Comparison of ENCODE assay signal across 17 cellular contexts in the genomic region with DNA sequence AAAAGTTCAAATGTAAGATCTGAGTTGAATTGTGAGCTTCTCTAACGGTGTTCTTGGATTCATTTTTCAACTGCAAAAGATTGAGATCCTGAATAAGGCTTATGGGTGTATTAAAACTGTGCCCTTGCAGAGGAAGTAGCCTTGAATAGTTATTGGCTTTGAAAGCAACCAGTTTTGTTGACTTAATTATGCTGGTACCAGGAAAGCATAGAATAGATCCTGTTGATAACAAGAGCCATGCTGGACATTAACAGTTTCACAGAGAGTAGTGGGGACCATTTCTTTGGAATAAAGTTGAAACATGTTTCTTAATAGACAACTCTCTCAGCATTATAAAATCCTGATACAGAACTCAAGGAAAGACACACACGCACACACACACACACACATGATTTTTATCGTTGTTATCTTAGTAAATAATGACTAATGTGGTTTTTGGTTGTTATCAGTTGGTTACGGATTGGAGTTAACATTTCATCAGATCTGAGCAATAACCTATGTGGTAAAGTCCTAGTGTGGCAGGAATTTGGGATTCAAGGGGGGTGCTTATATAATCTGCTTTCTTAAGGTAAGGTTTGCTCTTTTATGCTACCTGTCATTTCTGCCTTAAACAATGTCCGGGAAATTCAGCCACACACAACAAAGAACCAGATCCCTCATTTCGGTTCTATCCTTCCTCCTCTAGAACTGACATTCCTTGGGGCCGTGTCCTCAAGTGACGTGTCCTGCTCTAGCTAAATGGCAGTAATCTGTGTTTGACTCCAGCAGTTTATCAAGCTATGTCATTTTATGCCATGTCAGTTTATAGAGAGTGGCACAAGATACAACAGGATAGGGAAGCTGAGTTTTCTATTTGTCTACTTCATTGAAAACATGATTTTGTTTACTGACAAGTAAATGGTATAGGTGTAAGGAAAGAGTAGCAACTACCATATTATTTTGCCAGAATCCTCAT.
DNase-seq lines count a peak whose midpoint lies in the region; ATAC-seq and TF ChIP-seq lines count a peak whose summit lies in the region.
"Had no signal": no experiment of that assay in that cellular context is flagged by ENCODE, and none has a peak within 500 bp of the region (broad histone marks: within the 10 kb centered on the region; RNA-seq: fewer than 3 reads in every experiment).

No MANE protein-coding gene starts in this region.

- peak; percentile 36 for DNase-seq in A172 (ENCODE audit: low spot score)
- peak; percentile 4 for DNase-seq in H4 (ENCODE audit: low spot score)
- no peak for DNase-seq in T-helper 17 cell
- DNase-seq in effector memory CD4-positive, alpha-beta T cell = no peak
- DNase-seq in stimulated activated CD8-positive, alpha-beta memory T cell treated with anti-CD3 and anti-CD28 coated beads, Interleukin-4, amount 100 ng/mL, for 48 hours = no peak
- no peak for DNase-seq in stimulated activated CD4-positive, alpha-beta T cell treated with anti-CD3 and anti-CD28 coated beads, Interleukin-4, amount 100 ng/mL, for 24 hours
- DNase-seq: activated T-cell treated with anti-CD3 and anti-CD28 coated beads for 4 hours; aorta; effector CD4-positive, alpha-beta T cell; foreskin fibroblast; NCI-H1105 treated with DMSO at 0.1 percent for 48 hours; NCI-H446; stimulated activated CD4-positive, alpha-beta T cell treated with anti-CD3 and anti-CD28 coated beads, Interleukin-15, amount 100 ng/mL, for 24 hours had no signal

- no peaks in the 10 kb centered on the region for H3K27me3 ChIP-seq in effector memory CD4-positive, alpha-beta T cell (replicated peaks; ENCODE audit: control insufficient read depth, insufficient read depth, low read length, poor library complexity, severe bottlenecking)

- no peaks in the 10 kb centered on the region for H3K9me3 ChIP-seq in T-helper 17 cell (ENCODE audit: control insufficient read depth, low read length, poor library complexity, severe bottlenecking)
- H3K9me3 ChIP-seq in effector memory CD4-positive, alpha-beta T cell (ENCODE audit: control insufficient read depth, low read length) = no peaks in the 10 kb centered on the region

- H3K36me3 ChIP-seq in effector memory CD4-positive, alpha-beta T cell (ENCODE audit: control insufficient read depth, insufficient read depth, low read length) = no peaks in the 10 kb centered on the region

- peak overlapping the region; percentile 63 for H3K4me3 ChIP-seq in effector memory CD4-positive, alpha-beta T cell (ENCODE audit: insufficient read depth, low read depth, low read length, poor library complexity, severe bottlenecking)
- H3K4me3 ChIP-seq: GM23338 had no signal

- ATAC-seq in T-helper 17 cell (peak; percentile 7), HG02798 (IDR thresholded peaks at IDR 0.05; ENCODE audit: poor library complexity, unreplicated experiment) (no peak), GM18505 (IDR thresholded peaks at IDR 0.05; ENCODE audit: unreplicated experiment) (no peak)
- ATAC-seq: GM23338 had no signal

- peaks cover 13% of the 10 kb centered on the region for H3K4me1 ChIP-seq in effector memory CD4-positive, alpha-beta T cell (ENCODE audit: control insufficient read depth, insufficient read depth, low read length, poor library complexity, severe bottlenecking)

- TF ChIP-seq POLR2A in GM18505 (IDR thresholded peaks at IDR 0.05; ENCODE audit: borderline replicate concordance, extremely low read depth, insufficient read depth, insufficient read length) = no peak

- peak overlapping the region; percentile 64 for H3K27ac ChIP-seq in effector memory CD4-positive, alpha-beta T cell (ENCODE audit: insufficient read depth, low read length, poor library complexity, severe bottlenecking)

- H3K27ac Mint-ChIP-seq in T-helper 17 cell = no peak overlapping the region
- H3K27ac Mint-ChIP-seq: GM23338, progenitor cell of endocrine pancreas had no signal

- H3K36me3 Mint-ChIP-seq in T-helper 17 cell (ENCODE audit: low read depth) = no peaks in the 10 kb centered on the region

- no peaks in the 10 kb centered on the region for H3K27me3 Mint-ChIP-seq in T-helper 17 cell

- peaks cover 35% of the 10 kb centered on the region for H3K4me1 Mint-ChIP-seq in T-helper 17 cell

- peak overlapping the region; percentile 93 for H3K4me3 Mint-ChIP-seq in T-helper 17 cell
- H3K4me3 Mint-ChIP-seq: GM23338 had no signal

Comparison
In these comparisons a context has a peak if more than half of its experiments do, and no peak if none do; other contexts are left out.
1. DNase-seq: peak in A172 (single experiment) and H4 (single experiment); none in T-helper 17 cell (0 of 3), effector memory CD4-positive, alpha-beta T cell (0 of 3), stimulated activated CD8-positive, alpha-beta memory T cell treated with anti-CD3 and anti-CD28 coated beads, Interleukin-4, amount 100 ng/mL, for 48 hours (single experiment) and stimulated activated CD4-positive, alpha-beta T cell treated with anti-CD3 and anti-CD28 coated beads, Interleukin-4, amount 100 ng/mL, for 24 hours (single experiment).